Comparison of ENCODE assay signal across 1 cellular context in genomic region chr3:112653881-112654300, GRCh38.
TF ChIP-seq lines count a peak whose summit lies in the region.

No MANE protein-coding gene starts in this region.

TF ChIP-seq in SK-N-SH, 30 proteins besides CTCF, POLR2A, EP300 and RAD21 (continued from another document):
- TF ChIP-seq REST (IDR thresholded peaks at IDR 0.05; ENCODE audit: low read depth, low read length): no peak
- TF ChIP-seq NFIC (IDR thresholded peaks at IDR 0.05; ENCODE audit: borderline replicate concordance): no peak
- TF ChIP-seq SMC3 (IDR thresholded peaks at IDR 0.05; ENCODE audit: low read depth, low read length): no peak
- TF ChIP-seq CHD2 (IDR thresholded peaks at IDR 0.05; ENCODE audit: low read length, partially characterized antibody): no peak
- TF ChIP-seq GABPA (IDR thresholded peaks at IDR 0.05; ENCODE audit: low read depth): no peak
- TF ChIP-seq USF1 (IDR thresholded peaks at IDR 0.05; ENCODE audit: borderline replicate concordance, low read depth): no peak
- no peak for TF ChIP-seq USF2 (IDR thresholded peaks at IDR 0.05; ENCODE audit: borderline replicate concordance, low read depth, low read length)
